Comparison of ENCODE assay signal across 8 cellular contexts in the genomic region with DNA sequence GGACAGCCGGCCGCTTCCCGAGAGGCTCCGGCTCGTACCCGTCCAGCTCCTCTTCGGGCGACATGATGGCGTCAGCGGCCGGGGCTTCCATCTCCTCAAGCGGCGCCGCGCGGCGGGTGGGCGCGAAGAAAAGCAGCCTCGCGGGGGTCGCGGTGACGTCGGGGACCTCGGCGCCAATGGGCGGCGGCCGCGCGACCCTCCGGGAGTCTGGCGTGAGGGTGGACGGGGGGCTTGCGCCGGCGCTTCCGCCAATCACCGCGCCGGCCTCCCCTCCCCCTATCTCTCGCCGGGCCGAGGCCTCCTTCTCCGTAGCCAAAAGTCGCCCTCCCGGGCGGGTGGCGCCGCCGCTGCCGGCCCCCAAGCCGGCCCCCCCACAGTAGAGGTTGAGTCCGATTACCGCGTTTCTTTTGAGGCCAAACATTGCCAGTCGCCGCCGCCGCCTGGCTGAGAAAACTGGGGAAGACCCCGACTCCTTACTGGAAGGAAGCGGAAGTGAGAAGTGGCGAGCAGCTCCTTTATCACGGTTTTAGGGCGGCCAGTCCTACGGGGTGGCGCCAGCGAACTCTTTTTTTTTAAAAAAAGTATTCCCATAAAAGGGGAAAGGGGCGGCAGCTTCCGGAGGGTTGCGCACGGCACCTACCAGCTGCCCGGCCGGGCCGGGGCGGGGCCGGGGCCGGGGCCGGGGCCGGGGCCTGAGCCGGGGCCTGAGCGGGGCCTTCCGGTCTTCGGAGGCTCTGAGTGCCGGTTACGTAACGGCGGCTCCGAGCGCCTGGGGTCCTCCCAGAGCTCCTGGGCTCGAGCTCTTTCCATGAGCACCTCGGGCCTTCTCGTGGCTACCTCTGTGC. TPM values are rescaled to one million over a fixed set of nuclear protein-coding genes. Genes with fewer than 3 reads are reported as not detected.
DNase-seq lines count a peak whose midpoint lies in the region; ATAC-seq and TF ChIP-seq lines count a peak whose summit lies in the region.

TSS of gene MCL1 (minus strand) at position 501 of the 845 bp plus-strand sequence. CDS start at position 421, 80 bp downstream.

- H3K27ac ChIP-seq in temporal lobe (ENCODE audit: low read depth, low read length) = peak within 1 kb of the TSS; percentile 100

- peak; percentile 86 for ATAC-seq in HG02571 (IDR thresholded peaks at IDR 0.05; ENCODE audit: unreplicated experiment)
- peak; percentile 80 to 88 for ATAC-seq in activated naive CD4-positive, alpha-beta T cell treated with anti-CD3 and anti-CD28 coated beads, Interleukin-2, amount 50 U/mL, for 72 hours
- ATAC-seq in omental fat pad (ENCODE audit: low FRiP score) = peak; percentile 88

- no peak for TF ChIP-seq CTCF in omental fat pad (IDR thresholded peaks at IDR 0.05)

- H3K36me3 Mint-ChIP-seq in activated naive CD4-positive, alpha-beta T cell treated with anti-CD3 and anti-CD28 coated beads, Interleukin-2, amount 50 U/mL, for 72 hours = peaks cover 48 to 59% of the 10 kb centered on the region in 2 donors

- H3K9me3 Mint-ChIP-seq in activated naive CD4-positive, alpha-beta T cell treated with anti-CD3 and anti-CD28 coated beads, Interleukin-2, amount 50 U/mL, for 72 hours = peaks cover 0 to 4% of the 10 kb centered on the region in 2 donors

- DNase-seq in NCI-H1092 (lab: John Stamatoyannopoulos, UW) (peak; percentile 96), SKM-1 (lab: John Stamatoyannopoulos, UW; ENCODE audit: unreplicated experiment) (peak; percentile 98), glomerular endothelial cell (ENCODE audit: extremely low read depth, low read depth, low spot score) (no peak), omental fat pad (ENCODE audit: low spot score) (no peak)
- DNase-seq in activated naive CD4-positive, alpha-beta T cell treated with anti-CD3 and anti-CD28 coated beads, Interleukin-2, amount 50 U/mL, for 72 hours (ENCODE audit: low spot score in 2 of 2) = peak; percentile 87 to 94

- peak within 1 kb of the TSS; percentile 93 for H3K4me3 ChIP-seq in GM08714 (ENCODE audit: low read length)

- H3K27ac Mint-ChIP-seq in activated naive CD4-positive, alpha-beta T cell treated with anti-CD3 and anti-CD28 coated beads, Interleukin-2, amount 50 U/mL, for 72 hours = peak within 1 kb of the TSS; percentile 99

RNA-seq across cellular contexts. Expression of gene MCL1, which starts in this region (rescaled TPM):
- 100 to 1,000 TPM; 277 to 307 TPM for total RNA-seq in activated naive CD4-positive, alpha-beta T cell treated with anti-CD3 and anti-CD28 coated beads, Interleukin-2, amount 50 U/mL, for 72 hours
- total RNA-seq in glomerular endothelial cell (210 and 246 TPM in 2 replicates), omental fat pad (100 to 1,000 TPM; 505 to 845 (median 657) TPM), temporal lobe (89.7 TPM)

Comparison
In these comparisons a context has a peak if more than half of its experiments do, and no peak if none do; other contexts are left out.
1. DNase-seq: peak in NCI-H1092 (single experiment), SKM-1 (single experiment) and activated naive CD4-positive, alpha-beta T cell treated with anti-CD3 and anti-CD28 coated beads, Interleukin-2, amount 50 U/mL, for 72 hours (2 of 2); none in glomerular endothelial cell (single experiment) and omental fat pad (single experiment).
2. Peak in every context shown above with its lines, with median percentiles within 50 percentile points of each other: ATAC-seq.